34 cellular contexts compared by ENCODE assay signal in the genomic region with DNA sequence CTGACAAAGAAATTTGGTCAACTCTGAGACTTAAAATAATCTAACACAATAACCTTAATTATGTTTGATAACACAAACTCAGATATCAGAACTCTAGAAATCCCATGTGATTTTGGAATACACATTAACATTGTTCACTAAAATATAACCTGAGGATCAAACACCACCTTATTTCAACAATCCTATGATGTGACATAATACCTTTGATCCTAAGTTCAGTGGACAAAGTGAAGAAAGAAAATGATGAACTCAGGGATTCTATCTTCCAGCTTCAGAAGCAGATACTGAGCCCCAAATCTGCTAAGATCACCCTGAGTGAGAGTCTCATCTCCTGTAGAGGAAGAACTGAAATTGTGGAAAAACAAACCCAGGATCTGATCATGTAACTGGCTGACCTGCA. TPM values are rescaled to one million over a fixed set of nuclear protein-coding genes. Genes with fewer than 3 reads are reported as not detected.
"Had no signal": no experiment of that assay in that cellular context is flagged by ENCODE, and none has a peak within 500 bp of the region (broad histone marks: within the 10 kb centered on the region; RNA-seq: fewer than 3 reads in every experiment).

No MANE protein-coding gene starts in this region.

- H3K9me3 ChIP-seq: testis, thyroid gland, transverse colon, uterus, vagina had no signal

- H3K4me3 Mint-ChIP-seq: stimulated activated effector memory CD8-positive, alpha-beta T cell treated with anti-CD3 and anti-CD28 coated beads, Interleukin-12 subunit alpha, Interleukin-12 subunit beta, amount 100 ng/mL, for 72 hours; stimulated activated memory B cell treated with anti-CD40 and anti-IgM and Interleukin-4, amounts not matched to agents 10 μg/mL and 1 μg/mL and 100 μg/mL, for 72 hours; stimulated activated naive B cell treated with anti-CD40 and anti-IgM and Interleukin-4, amounts not matched to agents 10 μg/mL and 1 μg/mL and 100 μg/mL, for 72 hours; stimulated activated naive CD8-positive, alpha-beta T cell treated with anti-CD3 and anti-CD28 coated beads, Interleukin-15, amount 100 ng/mL, for 72 hours; stimulated activated naive CD8-positive, alpha-beta T cell treated with anti-CD3 and anti-CD28 coated beads, Interleukin-15, Interleukin-2, amounts not matched to agents 100 ng/mL and 50 ng/mL, for 24 hours; type B pancreatic cell had no signal

- H3K4me1 Mint-ChIP-seq: stimulated activated effector memory CD8-positive, alpha-beta T cell treated with anti-CD3 and anti-CD28 coated beads, Interleukin-12 subunit alpha, Interleukin-12 subunit beta, amount 100 ng/mL, for 72 hours; stimulated activated memory B cell treated with anti-CD40 and anti-IgM and Interleukin-4, amounts not matched to agents 10 μg/mL and 1 μg/mL and 100 μg/mL, for 72 hours; stimulated activated naive B cell treated with anti-CD40 and anti-IgM and Interleukin-4, amounts not matched to agents 10 μg/mL and 1 μg/mL and 100 μg/mL, for 72 hours; stimulated activated naive CD8-positive, alpha-beta T cell treated with anti-CD3 and anti-CD28 coated beads, Interleukin-15, amount 100 ng/mL, for 72 hours had no signal

- H3K27ac ChIP-seq: stomach, suprapubic skin, testis, thoracic aorta, thyroid gland, tibial artery, tibial nerve, transverse colon, upper lobe of left lung, upper lobe of right lung, uterus, vagina had no signal

- H3K36me3 ChIP-seq: stomach, suprapubic skin, thoracic aorta, thyroid gland, tibial artery, tibial nerve, transverse colon, upper lobe of left lung, upper lobe of right lung, uterus, vagina had no signal

- H3K27ac Mint-ChIP-seq: stimulated activated effector memory CD8-positive, alpha-beta T cell treated with anti-CD3 and anti-CD28 coated beads, Interleukin-12 subunit alpha, Interleukin-12 subunit beta, amount 100 ng/mL, for 72 hours; stimulated activated memory B cell treated with anti-CD40 and anti-IgM and Interleukin-4, amounts not matched to agents 10 μg/mL and 1 μg/mL and 100 μg/mL, for 72 hours; stimulated activated naive B cell treated with anti-CD40 and anti-IgM and Interleukin-4, amounts not matched to agents 10 μg/mL and 1 μg/mL and 100 μg/mL, for 72 hours; stimulated activated naive CD8-positive, alpha-beta T cell treated with anti-CD3 and anti-CD28 coated beads, Interleukin-15, amount 100 ng/mL, for 72 hours; stimulated activated naive CD8-positive, alpha-beta T cell treated with anti-CD3 and anti-CD28 coated beads, Interleukin-15, Interleukin-2, amounts not matched to agents 100 ng/mL and 50 ng/mL, for 24 hours; type B pancreatic cell had no signal

- H3K4me1 ChIP-seq: stomach, suprapubic skin, testis, thyroid gland, tibial artery, tibial nerve, transverse colon, upper lobe of left lung, upper lobe of right lung, uterus, vagina had no signal

- FAIRE-seq: urothelium cell line had no signal

- DNase-seq: stimulated activated CD4-positive, alpha-beta T cell treated with anti-CD3 and anti-CD28 coated beads, Interleukin-2, amount 100 ng/mL, for 48 hours; stimulated activated CD4-positive, alpha-beta T cell treated with anti-CD3 and anti-CD28 coated beads, Interleukin-4, amount 100 ng/mL, for 1 hour; stimulated activated CD4-positive, alpha-beta T cell treated with anti-CD3 and anti-CD28 coated beads, Interleukin-4, amount 100 ng/mL, for 24 hours; stimulated activated CD4-positive, alpha-beta T cell treated with anti-CD3 and anti-CD28 coated beads, Interleukin-4, amount 100 ng/mL, for 4 hours; stimulated activated CD8-positive, alpha-beta memory T cell treated with anti-CD3 and anti-CD28 coated beads, Interleukin-4, amount 100 ng/mL, for 48 hours; stimulated activated naive B cell treated with anti-CD40 and anti-IgM and Interleukin-4, amounts not matched to agents 10 μg/mL and 1 μg/mL and 100 μg/mL, for 72 hours; stimulated activated naive CD4-positive, alpha-beta T cell; stimulated activated naive CD4-positive, alpha-beta T cell treated with Interleukin-2 at 50 U/mL for 16 hours; stimulated activated naive CD8-positive, alpha-beta T cell treated with anti-CD3 and anti-CD28 coated beads, Interleukin-15, amount 100 ng/mL, for 72 hours; stimulated activated naive CD8-positive, alpha-beta T cell treated with anti-CD3 and anti-CD28 coated beads, Interleukin-15, Interleukin-2, amounts not matched to agents 100 U/mL and 50 U/mL, for 24 hours; stomach; substantia nigra; testis; thyroid gland; tibial artery; transverse colon; trophoblast cell; upper lobe of left lung; upper lobe of right lung; uterus had no signal

- H3K36me3 Mint-ChIP-seq: stimulated activated effector memory CD8-positive, alpha-beta T cell treated with anti-CD3 and anti-CD28 coated beads, Interleukin-12 subunit alpha, Interleukin-12 subunit beta, amount 100 ng/mL, for 72 hours; stimulated activated memory B cell treated with anti-CD40 and anti-IgM and Interleukin-4, amounts not matched to agents 10 μg/mL and 1 μg/mL and 100 μg/mL, for 72 hours; type B pancreatic cell had no signal

- H3K27me3 ChIP-seq: stomach, suprapubic skin, testis, thyroid gland, tibial artery, tibial nerve, transverse colon, upper lobe of left lung, upper lobe of right lung, uterus, vagina had no signal

- H3K27me3 Mint-ChIP-seq: stimulated activated memory B cell treated with anti-CD40 and anti-IgM and Interleukin-4, amounts not matched to agents 10 μg/mL and 1 μg/mL and 100 μg/mL, for 72 hours; stimulated activated naive B cell treated with anti-CD40 and anti-IgM and Interleukin-4, amounts not matched to agents 10 μg/mL and 1 μg/mL and 100 μg/mL, for 72 hours; stimulated activated naive CD8-positive, alpha-beta T cell treated with anti-CD3 and anti-CD28 coated beads, Interleukin-15, amount 100 ng/mL, for 72 hours; stimulated activated naive CD8-positive, alpha-beta T cell treated with anti-CD3 and anti-CD28 coated beads, Interleukin-15, Interleukin-2, amounts not matched to agents 100 ng/mL and 50 ng/mL, for 24 hours had no signal

- H3K4me3 ChIP-seq: stomach, suprapubic skin, testis, thoracic aorta, thyroid gland, tibial artery, tibial nerve, transverse colon, upper lobe of left lung, upper lobe of right lung, uterus, vagina had no signal

- ATAC-seq: stimulated activated effector memory CD8-positive, alpha-beta T cell treated with anti-CD3 and anti-CD28 coated beads, Interleukin-12 subunit alpha, Interleukin-12 subunit beta, amount 100 ng/mL, for 72 hours; stimulated activated memory B cell treated with anti-CD40 and anti-IgM and Interleukin-4, amounts not matched to agents 10 μg/mL and 1 μg/mL and 100 μg/mL, for 72 hours; stimulated activated naive B cell treated with anti-CD40 and anti-IgM and Interleukin-4, amounts not matched to agents 10 μg/mL and 1 μg/mL and 100 μg/mL, for 72 hours; stimulated activated naive CD8-positive, alpha-beta T cell treated with anti-CD3 and anti-CD28 coated beads, Interleukin-15, amount 100 ng/mL, for 72 hours; stimulated activated naive CD8-positive, alpha-beta T cell treated with anti-CD3 and anti-CD28 coated beads, Interleukin-15, Interleukin-2, amounts not matched to agents 100 U/mL and 50 U/mL, for 24 hours; upper lobe of right lung had no signal

RNA-seq across cellular contexts. Expression of a gene that starts 35.7 kb away (rescaled TPM):
- total RNA-seq: stomach, subcutaneous adipose tissue, suprapubic skin, temporal lobe, testis, thoracic aorta, thyroid gland, tibial nerve, transverse colon, upper lobe of right lung, ureter, urinary bladder, uterus, vagina had no signal
- polyA plus RNA-seq: stomach, thymus had no signal

RNA-seq across cellular contexts. Expression of a gene that starts 56.1 kb away (rescaled TPM):
- total RNA-seq: stomach, subcutaneous adipose tissue, suprapubic skin, temporal lobe, thoracic aorta, thyroid gland, tibial nerve, transverse colon, upper lobe of left lung, upper lobe of right lung, ureter, urinary bladder, uterus, vagina had no signal
- polyA plus RNA-seq: stomach, urinary bladder had no signal

RNA-seq across cellular contexts. Expression of a gene that starts 59.6 kb away (rescaled TPM):
- total RNA-seq: suprapubic skin, temporal lobe, thoracic aorta, tibial nerve, urinary bladder, vagina had no signal
